In the genomic region with DNA sequence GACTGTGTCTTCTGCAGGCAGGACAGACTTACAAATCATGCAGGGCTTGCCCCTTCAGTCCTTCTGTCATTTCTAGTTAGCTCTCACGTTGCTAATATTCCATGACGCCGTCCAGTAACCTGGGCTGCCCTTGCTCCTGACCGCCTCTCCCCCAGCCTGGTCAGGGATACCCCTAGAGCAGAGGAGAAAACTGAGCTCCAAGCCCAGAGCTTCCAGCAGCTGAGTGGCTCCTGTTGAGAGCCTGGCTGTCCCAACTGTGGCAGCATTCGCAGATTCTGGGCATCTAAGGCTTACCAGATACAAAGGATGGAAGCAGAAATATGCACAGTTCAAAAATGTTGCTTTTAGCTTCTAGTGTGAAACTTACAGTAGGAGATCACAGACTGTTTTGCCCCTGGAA, we compare ENCODE assay signal across 12 cellular contexts.
DNase-seq lines count a peak whose midpoint lies in the region; ATAC-seq and TF ChIP-seq lines count a peak whose summit lies in the region.
"Had no signal": no experiment of that assay in that cellular context is flagged by ENCODE, and none has a peak within 500 bp of the region (broad histone marks: within the 10 kb centered on the region; RNA-seq: fewer than 3 reads in every experiment).

No MANE protein-coding gene starts in this region.

- no peak overlapping the region for H3K4me3 ChIP-seq in Caco-2 (ENCODE audit: low read depth, low read length)
- H3K4me3 ChIP-seq in SJSA1, result no peak overlapping the region
- peak overlapping the region in 3 of 4 donors; percentile 18 to 46 (median 28) for H3K4me3 ChIP-seq in esophagus squamous epithelium
- H3K4me3 ChIP-seq in sigmoid colon, result no peak overlapping the region
- H3K4me3 ChIP-seq: testis had no signal

- H3K9me3 ChIP-seq in Caco-2, result no peaks in the 10 kb centered on the region
- no peaks in the 10 kb centered on the region for H3K9me3 ChIP-seq in SJSA1 (replicated peaks)
- H3K9me3 ChIP-seq in esophagus squamous epithelium, result no peaks in the 10 kb centered on the region
- no peaks in the 10 kb centered on the region for H3K9me3 ChIP-seq in sigmoid colon
- H3K9me3 ChIP-seq: testis had no signal

- H3K27me3 Mint-ChIP-seq in Caco-2 (ENCODE audit: insufficient read depth, unreplicated experiment), result no peaks in the 10 kb centered on the region
- H3K27me3 Mint-ChIP-seq: activated CD8-positive, alpha-beta T cell treated with anti-CD3 and anti-CD28 coated beads for 36 hours had no signal

- H3K36me3 Mint-ChIP-seq in Caco-2 (ENCODE audit: insufficient read depth, unreplicated experiment), result no peaks in the 10 kb centered on the region

- H3K27ac ChIP-seq in SJSA1, result peak overlapping the region; percentile 54
- H3K27ac ChIP-seq in esophagus squamous epithelium, result peak overlapping the region; percentile 83 to 93 (median 90)
- H3K27ac ChIP-seq in sigmoid colon, result peak overlapping the region; percentile 61 to 79 (median 74)
- H3K27ac ChIP-seq: testis had no signal

- intact Hi-C loops in Caco-2 (cut with micrococcal nuclease; ENCODE audit: unreplicated experiment) (no loop called here), esophagus squamous epithelium (cut with DNase I) (no loop called here), sigmoid colon (cut with DNase I) (no loop called here)

- TF ChIP-seq EP300 in sigmoid colon (IDR thresholded peaks at IDR 0.05), result no peak

- peaks cover 72% of the 10 kb centered on the region for H3K4me1 ChIP-seq in Caco-2
- H3K4me1 ChIP-seq in SJSA1 (replicated peaks), result peaks cover 36% of the 10 kb centered on the region
- peaks cover 32 to 98% (median 39%) of the 10 kb centered on the region in 3 donors for H3K4me1 ChIP-seq in esophagus squamous epithelium
- H3K4me1 ChIP-seq in sigmoid colon, result peaks cover 0 to 65% (median 54%) of the 10 kb centered on the region in 4 donors

- H3K27me3 ChIP-seq in Caco-2 (replicated peaks; ENCODE audit: control insufficient read depth, insufficient read depth, low read length), result no peaks in the 10 kb centered on the region
- no peaks in the 10 kb centered on the region for H3K27me3 ChIP-seq in SJSA1 (replicated peaks)
- H3K27me3 ChIP-seq in esophagus squamous epithelium, result no peaks in the 10 kb centered on the region
- H3K27me3 ChIP-seq in sigmoid colon, result no peaks in the 10 kb centered on the region
- H3K27me3 ChIP-seq: testis had no signal

- CTCF ChIA-PET in Caco-2 (lab: Charles Lee), result interaction anchor here (1.2 kb wide), 1 partner anchor 197 kb away, joined by 3 read pairs; no protein-coding TSS in a partner anchor

- ATAC-seq in GM19463 (IDR thresholded peaks at IDR 0.05; ENCODE audit: unreplicated experiment), result no peak

- DNase-seq in Caco-2 (no peak), SJSA1 (ENCODE audit: low read depth in 1 of 2, low spot score in 2 of 2) (no peak), esophagus squamous epithelium (lab: John Stamatoyannopoulos, UW) (no peak), sigmoid colon (no peak), hepatic stellate cell (ENCODE audit: low spot score) (no peak), erythroblast (lab: John Stamatoyannopoulos, UW) (no peak), iPS-NIHi11 (ENCODE audit: low spot score) (no peak)
- DNase-seq: NCI-H2107, SHP77 had no signal

- POLR2A ChIA-PET in Caco-2 (lab: Charles Lee), result interaction anchor here (1.3 kb wide), 1 partner anchor 9 kb away, joined by 3 read pairs; no protein-coding TSS in a partner anchor

- 6 to 49% methylated on average over 4 of the region's 5 CpGs for WGBS in esophagus squamous epithelium, 2 donors
- 72 to 79% methylated on average over 5 of the region's 5 CpGs for WGBS in sigmoid colon, 2 donors

- no peaks in the 10 kb centered on the region for H3K9me3 Mint-ChIP-seq in Caco-2 (ENCODE audit: unreplicated experiment)
- H3K9me3 Mint-ChIP-seq: activated CD8-positive, alpha-beta T cell treated with anti-CD3 and anti-CD28 coated beads for 36 hours had no signal

- H3K36me3 ChIP-seq in Caco-2 (ENCODE audit: control insufficient read depth, insufficient read depth, low read length) (no peaks in the 10 kb centered on the region; the same call in 1 of the 2 replicates), SJSA1 (no peaks in the 10 kb centered on the region), esophagus squamous epithelium (no peaks in the 10 kb centered on the region), sigmoid colon (no peaks in the 10 kb centered on the region)

- peaks cover 59% of the 10 kb centered on the region for H3K4me1 Mint-ChIP-seq in Caco-2 (ENCODE audit: low read depth, unreplicated experiment)

- TF ChIP-seq CTCF in Caco-2 (IDR thresholded peaks at IDR 0.05; ENCODE audit: insufficient read depth in 1 of 2, low read depth in 1 of 2, low read length in 1 of 2, severe bottlenecking in 1 of 2, unreplicated experiment in 1 of 2), result no peak
- no peak for TF ChIP-seq CTCF in esophagus squamous epithelium (IDR thresholded peaks at IDR 0.05)
- TF ChIP-seq CTCF in sigmoid colon (IDR thresholded peaks at IDR 0.05), result no peak

- no TSS peak for BruUV-seq in Caco-2 (replicated peaks; lab: Mats Ljungman, UMichigan)

- H3K4me3 Mint-ChIP-seq in Caco-2 (ENCODE audit: unreplicated experiment), result peak overlapping the region; percentile 25
- H3K4me3 Mint-ChIP-seq: activated CD8-positive, alpha-beta T cell treated with anti-CD3 and anti-CD28 coated beads for 36 hours had no signal

- TF ChIP-seq POLR2A in esophagus squamous epithelium (IDR thresholded peaks at IDR 0.05) (no peak), sigmoid colon (IDR thresholded peaks at IDR 0.05) (no peak), erythroblast (IDR thresholded peaks at IDR 0.05; ENCODE audit: low read length) (no peak)

- H3K27ac Mint-ChIP-seq in Caco-2 (ENCODE audit: unreplicated experiment), result peak overlapping the region; percentile 60

Comparison
In these comparisons a context has a peak if more than half of its experiments do, and no peak if none do; other contexts are left out.
1. H3K4me3 ChIP-seq: peak in esophagus squamous epithelium (3 of 4); none in Caco-2 (single experiment), SJSA1 (single experiment) and sigmoid colon (0 of 4).
2. Peak in every context shown above with its lines, with median percentiles within 50 percentile points of each other: H3K27ac ChIP-seq.